8 cellular contexts compared by ENCODE assay signal in the genomic region with DNA sequence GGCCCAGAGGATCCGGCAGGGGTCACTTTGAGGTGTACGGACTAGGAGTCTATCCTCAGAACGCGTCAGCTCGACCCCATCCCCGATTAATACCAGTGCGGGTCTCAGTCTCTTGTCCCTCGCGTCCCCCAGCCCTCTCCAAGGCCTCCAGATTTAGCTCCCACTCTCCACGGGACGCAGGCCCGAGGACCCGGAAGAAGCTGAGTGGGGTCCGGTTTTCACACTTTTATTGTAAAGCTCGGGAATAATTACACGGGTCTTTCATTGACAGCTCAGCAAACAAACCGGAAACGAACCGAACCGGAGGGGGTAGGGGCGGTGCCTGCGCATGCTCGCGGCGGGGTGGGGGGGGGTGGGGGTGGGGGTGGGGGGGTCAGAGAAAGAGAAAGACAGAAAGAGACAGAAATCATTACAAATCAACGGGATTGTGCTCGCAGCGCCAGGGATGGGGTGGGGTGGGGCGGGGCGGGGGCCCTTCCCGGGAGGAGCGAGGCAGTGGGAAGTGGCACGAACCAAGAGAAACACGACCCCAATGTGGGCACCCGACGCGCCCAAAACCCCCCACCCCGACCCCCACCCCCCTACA. TPM values are rescaled to one million over a fixed set of nuclear protein-coding genes. Genes with fewer than 3 reads are reported as not detected.
DNase-seq lines count a peak whose midpoint lies in the region; ATAC-seq and TF ChIP-seq lines count a peak whose summit lies in the region.

No MANE protein-coding gene starts in this region.

- H3K4me1 Mint-ChIP-seq in CD14-positive monocyte (peaks cover 21% of the 10 kb centered on the region), type B pancreatic cell (ENCODE audit: unreplicated experiment) (peaks cover 17% of the 10 kb centered on the region)
- H3K4me1 Mint-ChIP-seq in activated T-cell treated with anti-CD3 and anti-CD28 coated beads, Interleukin-2, amount 50 U/mL, for 24 hours (ENCODE audit: low read depth), result peaks cover 17% of the 10 kb centered on the region
- peaks cover 8 to 20% (median 13%) of the 10 kb centered on the region in 4 donors for H3K4me1 Mint-ChIP-seq in naive thymus-derived CD8-positive, alpha-beta T cell

- intact Hi-C loops in CD14-positive monocyte (cut with micrococcal nuclease) (no loop called here), esophagus squamous epithelium (cut with DNase I) (no loop called here)

- H3K9me3 Mint-ChIP-seq in CD14-positive monocyte, result peaks cover 0 to 1% (median 0%) of the 10 kb centered on the region in 7 donors
- H3K9me3 Mint-ChIP-seq in activated T-cell treated with anti-CD3 and anti-CD28 coated beads, Interleukin-2, amount 50 U/mL, for 24 hours, result no peaks in the 10 kb centered on the region
- no peaks in the 10 kb centered on the region for H3K9me3 Mint-ChIP-seq in naive thymus-derived CD8-positive, alpha-beta T cell
- H3K9me3 Mint-ChIP-seq in type B pancreatic cell, result no peaks in the 10 kb centered on the region

- no peak for TF ChIP-seq POLR2A in esophagus squamous epithelium (IDR thresholded peaks at IDR 0.05)

- ATAC-seq in GM19455 (IDR thresholded peaks at IDR 0.05; ENCODE audit: unreplicated experiment), result peak; percentile 2
- ATAC-seq in naive thymus-derived CD8-positive, alpha-beta T cell, result peak; percentile 34 to 41

- H3K27me3 ChIP-seq in MM.1S (replicated peaks; ENCODE audit: insufficient read depth, low read length) (no peaks in the 10 kb centered on the region), esophagus squamous epithelium (no peaks in the 10 kb centered on the region)

- H3F3A ChIP-seq in MM.1S (ENCODE audit: insufficient read depth, low read length), result peaks cover 5% of the 10 kb centered on the region; the same call in 1 of the 2 replicates

- H3K36me3 ChIP-seq in MM.1S (replicated peaks; ENCODE audit: insufficient read depth, low read length) (no peaks in the 10 kb centered on the region), esophagus squamous epithelium (peaks cover 0 to 25% (median 0%) of the 10 kb centered on the region in 3 donors)

- H3K27ac ChIP-seq in MM.1S (ENCODE audit: low read length) (peak overlapping the region; percentile 84), esophagus squamous epithelium (peak overlapping the region; percentile 94 to 99 (median 97))

- DNase-seq in CD14-positive monocyte (ENCODE audit: low spot score) (no peak), MM.1S (no peak), esophagus squamous epithelium (lab: John Stamatoyannopoulos, UW) (peak; percentile 7), type B pancreatic cell (ENCODE audit: extremely low spot score, unreplicated experiment) (no peak), NCI-H1105 treated with DMSO at 0.1 percent for 48 hours (lab: John Stamatoyannopoulos, UW) (no peak)
- DNase-seq in activated T-cell treated with anti-CD3 and anti-CD28 coated beads, Interleukin-2, amount 50 U/mL, for 24 hours, result peak; percentile 75
- peak in 9 of 10 donors; percentile 25 to 75 (median 35) for DNase-seq in naive thymus-derived CD8-positive, alpha-beta T cell

- POLR2A ChIA-PET in naive thymus-derived CD8-positive, alpha-beta T cell (lab: Charles Lee), result interaction anchor here (0.6 to 2.1 kb wide), 9 partner anchors 28 to 1337 kb away, joined by 3 to 17 read pairs (median 5); a partner anchor contains a TSS

- H3K27ac Mint-ChIP-seq in CD14-positive monocyte (peak overlapping the region; percentile 43 to 73 (median 67)), type B pancreatic cell (peak overlapping the region; percentile 84)
- H3K27ac Mint-ChIP-seq in activated T-cell treated with anti-CD3 and anti-CD28 coated beads, Interleukin-2, amount 50 U/mL, for 24 hours, result peak overlapping the region; percentile 85
- peak overlapping the region in 9 of 10 donors; percentile 19 to 92 (median 55) for H3K27ac Mint-ChIP-seq in naive thymus-derived CD8-positive, alpha-beta T cell

- H3K9me2 ChIP-seq in MM.1S (replicated peaks; ENCODE audit: insufficient read depth, low read length), result no peaks in the 10 kb centered on the region

- H3K9ac ChIP-seq in MM.1S (ENCODE audit: low read length), result peak overlapping the region; percentile 96

- H3K9me3 ChIP-seq in MM.1S (replicated peaks; ENCODE audit: insufficient read depth, low read length) (no peaks in the 10 kb centered on the region), esophagus squamous epithelium (no peaks in the 10 kb centered on the region)

- H3K4me3 Mint-ChIP-seq in CD14-positive monocyte (peak overlapping the region; percentile 88 to 91), type B pancreatic cell (peak overlapping the region; percentile 91)
- H3K4me3 Mint-ChIP-seq in activated T-cell treated with anti-CD3 and anti-CD28 coated beads, Interleukin-2, amount 50 U/mL, for 24 hours, result peak overlapping the region; percentile 81
- H3K4me3 Mint-ChIP-seq in naive thymus-derived CD8-positive, alpha-beta T cell, result peak overlapping the region; percentile 82 to 93 (median 87)

- no peaks in the 10 kb centered on the region for H4K20me1 ChIP-seq in MM.1S (ENCODE audit: insufficient read depth, low read length)

- no peaks in the 10 kb centered on the region for H3K79me2 ChIP-seq in MM.1S (ENCODE audit: low read length)

- H3K27me3 Mint-ChIP-seq in CD14-positive monocyte (ENCODE audit: low read depth in 3 of 3) (peaks cover 13 to 41% (median 24%) of the 10 kb centered on the region in 3 donors), type B pancreatic cell (no peaks in the 10 kb centered on the region)
- H3K27me3 Mint-ChIP-seq in activated T-cell treated with anti-CD3 and anti-CD28 coated beads, Interleukin-2, amount 50 U/mL, for 24 hours, result no peaks in the 10 kb centered on the region
- peaks cover 0 to 4% (median under 1%) of the 10 kb centered on the region in 5 donors for H3K27me3 Mint-ChIP-seq in naive thymus-derived CD8-positive, alpha-beta T cell

- H3K4me2 ChIP-seq in MM.1S (ENCODE audit: low read depth, low read length), result peak overlapping the region; percentile 100

- H3K36me3 Mint-ChIP-seq in CD14-positive monocyte, result peaks cover 0 to 2% of the 10 kb centered on the region in 2 donors
- H3K36me3 Mint-ChIP-seq in activated T-cell treated with anti-CD3 and anti-CD28 coated beads, Interleukin-2, amount 50 U/mL, for 24 hours (ENCODE audit: low read depth), result no peaks in the 10 kb centered on the region
- no peaks in the 10 kb centered on the region for H3K36me3 Mint-ChIP-seq in naive thymus-derived CD8-positive, alpha-beta T cell
- H3K36me3 Mint-ChIP-seq in type B pancreatic cell, result no peaks in the 10 kb centered on the region

- WGBS in esophagus squamous epithelium, 2 donors, result 1 to 2% methylated on average over 12 to 17 of the region's 38 CpGs

- H3K4me3 ChIP-seq in MM.1S (ENCODE audit: low read length), result peak overlapping the region; percentile 92
- H3K4me3 ChIP-seq in esophagus squamous epithelium, result peak overlapping the region; percentile 50 to 89 (median 70)

- TF ChIP-seq CTCF in CD14-positive monocyte (IDR thresholded peaks at IDR 0.05) (no peak), MM.1S (IDR thresholded peaks at IDR 0.05; ENCODE audit: low read length) (no peak), esophagus squamous epithelium (IDR thresholded peaks at IDR 0.05) (no peak), type B pancreatic cell (conservative IDR thresholded peaks at IDR 0.05) (no peak)

- peak overlapping the region; percentile 94 for H2AFZ ChIP-seq in MM.1S (ENCODE audit: low read length)

- H3K4me1 ChIP-seq in MM.1S (ENCODE audit: low read length), result peaks cover 9% of the 10 kb centered on the region
- H3K4me1 ChIP-seq in esophagus squamous epithelium, result peaks cover 11 to 60% (median 17%) of the 10 kb centered on the region in 3 donors

RNA-seq across cellular contexts. Expression of a gene that starts 27.9 kb away (rescaled TPM):
- not detected for polyA plus RNA-seq in CD14-positive monocyte
- total RNA-seq in esophagus squamous epithelium (100 to 1,000 TPM in 1 of 4 donors, 10 to 100 TPM in 3; 51.3 to 131 (median 67.9) TPM), type B pancreatic cell (ENCODE audit: low replicate concordance) (22.8 and 41.7 TPM in 2 replicates)
- not detected for total RNA-seq in naive thymus-derived CD8-positive, alpha-beta T cell
- polyA plus RNA-seq in naive thymus-derived CD8-positive, alpha-beta T cell, result 1 to 10 TPM in 1 of 3 donors, under 1 TPM in 1, not detected in 1; 0.06 to 1.3 TPM

Comparison
In these comparisons a context has a peak if more than half of its experiments do, and no peak if none do; other contexts are left out.
1. DNase-seq: peak in activated T-cell treated with anti-CD3 and anti-CD28 coated beads, Interleukin-2, amount 50 U/mL, for 24 hours (single experiment), esophagus squamous epithelium (single experiment) and naive thymus-derived CD8-positive, alpha-beta T cell (9 of 10); none in CD14-positive monocyte (single experiment), MM.1S (single experiment), type B pancreatic cell (single experiment) and NCI-H1105 treated with DMSO at 0.1 percent for 48 hours (single experiment).
2. RNA of a gene that starts 27.9 kb away (total RNA-seq): 51.3 to 131 TPM in esophagus squamous epithelium and 22.8 to 41.7 TPM in type B pancreatic cell; not detected in naive thymus-derived CD8-positive, alpha-beta T cell; every median in the first group is over 10 times any median in the second.
3. Peak in every context shown above with its lines, with median percentiles within 50 percentile points of each other: H3K27ac Mint-ChIP-seq and H3K4me3 Mint-ChIP-seq.